Comparison of ENCODE assay signal across 28 cellular contexts in genomic region chr4:74669702-74670101, GRCh38.
"Had no signal": no experiment of that assay in that cellular context is flagged by ENCODE, and none has a peak within 500 bp of the region (broad histone marks: within the 10 kb centered on the region; RNA-seq: fewer than 3 reads in every experiment).

No MANE protein-coding gene starts in this region.

- H3K4me3 Mint-ChIP-seq: immature natural killer cell, natural killer cell, neural crest cell had no signal

- DNase-seq: dermis blood vessel endothelial cell; effector memory CD4-positive, alpha-beta T cell; erythroblast; esophagus squamous epithelium; foreskin melanocyte; glutamatergic neuron; heart right ventricle; hypothalamus; immature natural killer cell; islet precursor cell; left ventricle myocardium superior; lower lobe of right lung; natural killer cell; stimulated activated CD4-positive, alpha-beta T cell treated with anti-CD3 and anti-CD28 coated beads, Interleukin-12 subunit alpha, Interleukin-12 subunit beta, amount 100 ng/mL, for 4 hours; stimulated activated CD4-positive, alpha-beta T cell treated with anti-CD3 and anti-CD28 coated beads, Interleukin-1b, Interleukin-23, amount 100 ng/mL, for 48 hours; stimulated activated CD4-positive, alpha-beta T cell treated with anti-CD3 and anti-CD28 coated beads, Interleukin-4, amount 100 ng/mL, for 1 hour; stimulated activated CD8-positive, alpha-beta memory T cell treated with anti-CD3 and anti-CD28 coated beads, Interleukin-4, amount 100 ng/mL, for 48 hours; stimulated activated naive CD4-positive, alpha-beta T cell; stomach; thyroid gland; trophoblast cell had no signal

- H3K27ac ChIP-seq: coronary artery, esophagus squamous epithelium, heart right ventricle, lower lobe of right lung, neutrophil, parathyroid adenoma, stomach, thyroid gland had no signal

- H3K9ac ChIP-seq: parathyroid adenoma had no signal

- H3K27me3 ChIP-seq: esophagus squamous epithelium, neutrophil, stomach, thyroid gland had no signal

- ATAC-seq: heart right ventricle, left ventricle myocardium superior, lower lobe of right lung, natural killer cell, sciatic nerve had no signal

- H3K9me3 Mint-ChIP-seq: immature natural killer cell, natural killer cell, neural crest cell had no signal

- H3K4me2 ChIP-seq: smooth muscle cell had no signal

- H3K36me3 Mint-ChIP-seq: immature natural killer cell, natural killer cell had no signal

- H2AFZ ChIP-seq: parathyroid adenoma had no signal

- H3K4me1 Mint-ChIP-seq: immature natural killer cell, natural killer cell had no signal

- H3K4me3 ChIP-seq: coronary artery, esophagus squamous epithelium, heart right ventricle, lower lobe of right lung, smooth muscle cell, stomach, thyroid gland had no signal

- H3K36me3 ChIP-seq: esophagus squamous epithelium, heart right ventricle, lower lobe of right lung, neutrophil, stomach, thyroid gland had no signal

- H3K27ac Mint-ChIP-seq: immature natural killer cell, natural killer cell, progenitor cell of endocrine pancreas had no signal

- H3K4me1 ChIP-seq: lower lobe of right lung, parathyroid adenoma, thyroid gland had no signal

- H3K9me3 ChIP-seq: esophagus squamous epithelium, heart right ventricle, lower lobe of right lung, neutrophil, stomach, thyroid gland had no signal
